In genomic region chr20:25249198-25249931, GRCh38 we compare ENCODE assay signal across 8 cellular contexts. TPM values are rescaled to one million over a fixed set of nuclear protein-coding genes. Genes with fewer than 3 reads are reported as not detected.
DNase-seq lines count a peak whose midpoint lies in the region; ATAC-seq, FAIRE-seq and TF ChIP-seq lines count a peak whose summit lies in the region.

No MANE protein-coding gene starts in this region.

- no peak for TF ChIP-seq CTCF in AG04450 (IDR thresholded peaks at IDR 0.05; ENCODE audit: low read depth, low read length)
- no peak for TF ChIP-seq CTCF in K562 (IDR thresholded peaks at IDR 0.05 in 2 of 3, conservative IDR thresholded peaks at IDR 0.05 in 1 of 3; ENCODE audit: insufficient read depth in 2 of 3, low read depth in 1 of 3, low read length in 3 of 3)
- no peak for TF ChIP-seq CTCF in lower lobe of right lung (IDR thresholded peaks at IDR 0.05)
- TF ChIP-seq CTCF in uterus (IDR thresholded peaks at IDR 0.05) = no peak

- H3K27ac ChIP-seq in AG04450 (ENCODE audit: low read depth, low read length) (no peak overlapping the region), HUES6 (ENCODE audit: low read depth, low read length) (no peak overlapping the region), K562 (ENCODE audit: extremely low read depth, low read depth, low read length) (no peak overlapping the region), lower lobe of right lung (no peak overlapping the region), uterus (peak overlapping the region; percentile 86 to 96)

- no peaks in the 10 kb centered on the region for H3K27me3 ChIP-seq in AG04450 (ENCODE audit: control insufficient read depth, insufficient read depth, low read length)
- peaks cover 15% of the 10 kb centered on the region; the same call in 1 of the 2 replicates for H3K27me3 ChIP-seq in HUES6 (ENCODE audit: control insufficient read depth, insufficient read depth, low read length)
- H3K27me3 ChIP-seq in K562 (ENCODE audit: control insufficient read depth in 2 of 2, insufficient read depth in 2 of 2, low read length in 2 of 2) = no peaks in the 10 kb centered on the region
- no peaks in the 10 kb centered on the region for H3K27me3 ChIP-seq in lower lobe of right lung (ENCODE audit: low read depth)
- no peaks in the 10 kb centered on the region for H3K27me3 ChIP-seq in uterus

- WGBS in K562 (ENCODE audit: insufficient coverage, low coverage, missing lambda C conversion rate) = 31% methylated on average over 5 of the region's 9 CpGs

- TF ChIP-seq RAD21 in K562 (CRISPR knock-in tag; conservative IDR thresholded peaks at IDR 0.05 in 1 of 2, IDR thresholded peaks at IDR 0.05 in 1 of 2) = no peak

- peaks cover 29% of the 10 kb centered on the region; the same call in 1 of the 2 replicates for H3K4me1 ChIP-seq in HUES6 (ENCODE audit: control insufficient read depth, insufficient read depth, low read length)
- peaks cover 10 to 21% of the 10 kb centered on the region in 2 experiments; a peak in 4 of 5 replicates for H3K4me1 ChIP-seq in K562 (replicated peaks in 1 of 2; ENCODE audit: control insufficient read depth in 2 of 2, insufficient read depth in 2 of 2, low read length in 2 of 2)
- peaks cover 38% of the 10 kb centered on the region for H3K4me1 ChIP-seq in lower lobe of right lung
- H3K4me1 ChIP-seq in uterus = peaks cover 0 to 18% of the 10 kb centered on the region in 2 donors

- POLR2A ChIA-PET in AG04450 (lab: Yijun Ruan, JAX) = interaction anchor here (1.1 kb wide), 2 partner anchors 54 to 63 kb away, joined by 3 to 4 read pairs; partner anchors contain the start of gene ENTPD6
- POLR2A ChIA-PET in K562 (lab: Yijun Ruan, JAX) = no interaction called here

- DNase-seq in AG04450 (ENCODE audit: low read depth, low spot score) (no peak), K562 (ENCODE audit: extremely low read depth in 1 of 4, low spot score in 3 of 4) (no peak), lower lobe of right lung (no peak), uterus (no peak), GF-D8 (lab: John Stamatoyannopoulos, UW) (no peak), KBM-7 (no peak)

- in situ Hi-C loops in K562 (cut with MboI) = no loop called here
- in situ Hi-C loops in KBM-7 (cut with MboI; ENCODE audit: low pct_unique_long_range_greater_than_20kb, low sequenced_read_pairs) = no loop called here

- H3K9me3 ChIP-seq in AG04450 (ENCODE audit: control insufficient read depth, insufficient read depth, low read length) = no peaks in the 10 kb centered on the region
- H3K9me3 ChIP-seq in HUES6 (ENCODE audit: control insufficient read depth, insufficient read depth, low read depth, low read length) = no peaks in the 10 kb centered on the region
- no peaks in the 10 kb centered on the region for H3K9me3 ChIP-seq in K562 (replicated peaks; ENCODE audit: control insufficient read depth, insufficient read depth, low read depth, low read length)
- no peaks in the 10 kb centered on the region for H3K9me3 ChIP-seq in lower lobe of right lung
- H3K9me3 ChIP-seq in uterus = no peaks in the 10 kb centered on the region

- TF ChIP-seq EP300 in K562 (IDR thresholded peaks at IDR 0.05; ENCODE audit: low read length) = no peak

- intact Hi-C loops in K562 (cut with micrococcal nuclease) = loop anchor here (5.0 kb wide), 1 partner anchor 52 kb away; the partner anchor contains the start of gene ENTPD6
- intact Hi-C loops in lower lobe of right lung (cut with DNase I) = no loop called here
- intact Hi-C loops in uterus (cut with DNase I; ENCODE audit: low total_unique reads) = no loop called here

- peak overlapping the region; percentile 89 for H3K4me3 ChIP-seq in AG04450 (ENCODE audit: low read depth, low read length)
- peak overlapping the region; percentile 90 for H3K4me3 ChIP-seq in HUES6 (ENCODE audit: low read depth, low read length)
- H3K4me3 ChIP-seq in K562 = peak overlapping the region; percentile 71
- peak overlapping the region; percentile 95 for H3K4me3 ChIP-seq in lower lobe of right lung
- H3K4me3 ChIP-seq in uterus = peak overlapping the region; percentile 60 to 89

- H3K79me2 ChIP-seq in K562 (ENCODE audit: control insufficient read depth, insufficient read depth, low read length) = peaks cover 22% of the 10 kb centered on the region

- TSS peak; percentile 55 for BruUV-seq in K562 (replicated peaks; lab: Mats Ljungman, UMichigan)

- no peak overlapping the region for H2AFZ ChIP-seq in K562 (ENCODE audit: low read depth, low read length)

- CTCF ChIA-PET in AG04450 (lab: Charles Lee) (interaction anchor here (3.3 kb wide), 1 partner anchor 255 kb away, joined by 17 read pairs; no protein-coding TSS in a partner anchor), K562 (lab: Yijun Ruan, JAX; ENCODE audit: low intra/inter-chr PET ratio) (no interaction called here)

- H3K36me3 ChIP-seq in HUES6 (ENCODE audit: control insufficient read depth, insufficient read depth, low read length) (peaks cover 6% of the 10 kb centered on the region), K562 (ENCODE audit: control insufficient read depth, insufficient read depth, low read length) (peaks cover 7% of the 10 kb centered on the region; the same call in 1 of the 3 replicates), lower lobe of right lung (no peaks in the 10 kb centered on the region), uterus (no peaks in the 10 kb centered on the region)

- ATAC-seq in K562 (no peak), lower lobe of right lung (no peak), GM19397 (IDR thresholded peaks at IDR 0.05; ENCODE audit: unreplicated experiment) (no peak)

- H3K9me1 ChIP-seq in K562 (ENCODE audit: control insufficient read depth, insufficient read depth, low read length) = no peaks in the 10 kb centered on the region

- peak overlapping the region; percentile 83 for H3K9ac ChIP-seq in HUES6 (ENCODE audit: low read length)
- H3K9ac ChIP-seq in K562 (ENCODE audit: insufficient read depth in 1 of 2, low read depth in 2 of 2, low read length in 2 of 2) = no peak overlapping the region

- TF ChIP-seq POLR2A in K562 (conservative IDR thresholded peaks at IDR 0.05) = no peak
- TF ChIP-seq POLR2A in uterus (IDR thresholded peaks at IDR 0.05) = no peak

- H3K4me2 ChIP-seq in K562 (ENCODE audit: insufficient read depth, low read length) = peak overlapping the region; percentile 81

- FAIRE-seq in K562 (lab: Jason Lieb, UNC) = no peak

- no peaks in the 10 kb centered on the region for H4K20me1 ChIP-seq in K562 (replicated peaks; ENCODE audit: control insufficient read depth, insufficient read depth, low read length)

TF ChIP-seq in K562, 482 proteins besides CTCF, POLR2A, EP300 and RAD21 (continues in another document):
- no peak for TF ChIP-seq ZNF699 (CRISPR knock-in tag; IDR thresholded peaks at IDR 0.05; ENCODE audit: insufficient replicate concordance)

RNA-seq across cellular contexts. Expression of gene PYGB, which starts 1.5 kb away (rescaled TPM):
- polyA plus RNA-seq in AG04450 (2011; rRNA removed) (43.2 and 60.0 TPM in 2 replicates), K562 (2011; rRNA removed) (7.3 and 8.2 TPM in 2 replicates), K562 (2014; fragmentation: Illumina TruSeq; extraction: Trizol) (10.2 and 11.3 TPM in 2 replicates), K562 (2014; fragmentation: Nextera tagmentation; extraction: Ambion mirVana) (under 1 TPM; 0.34 to 0.46 TPM), K562 (2014; rRNA removed) (12.3 and 16.0 TPM in 2 replicates)
- 70.7 and 104 TPM in 2 replicates for polyA minus RNA-seq in AG04450 (2011; rRNA and poly(A)+ RNA removed)
- total RNA-seq in K562 (2011; cell fraction: chromatin; rRNA removed; ENCODE audit: low replicate concordance) = 15.0 and 42.9 TPM in 2 replicates
- total RNA-seq in K562 (2011; cell fraction: nucleolus; rRNA removed) = 22.9 and 27.7 TPM in 2 replicates
- 11.8 and 15.2 TPM in 2 replicates for total RNA-seq in K562 (2011; cell fraction: nucleoplasm; rRNA removed)
- total RNA-seq in K562 (2014; rRNA removed) (12.4 and 13.0 TPM in 2 replicates), K562 (2014; rRNA removed; fragmentation: Illumina TruSeq; extraction: Trizol) (4.1 and 4.7 TPM in 2 replicates), K562 (2015; rRNA removed; fragmentation: Illumina TruSeq; extraction: Trizol) (9.8 and 10.8 TPM in 2 replicates), K562 (2021) (16.1 and 18.0 TPM in 2 replicates), lower lobe of right lung (57.5 TPM), uterus (10 to 100 TPM; 26.2 to 87.9 (median 49.8) TPM)
- 8.5 and 12.3 TPM in 2 replicates for polyA plus RNA-seq in K562 (2011; cell fraction: cytosol; rRNA removed)
- polyA plus RNA-seq in K562 (2011; cell fraction: nucleus; rRNA removed) = 42.5 and 55.1 TPM in 2 replicates
- polyA plus RNA-seq in K562 (2012) = 12.7 and 36.7 TPM in 2 replicates
- polyA minus RNA-seq in K562 (2011; rRNA and poly(A)+ RNA removed) = 5.7 and 8.6 TPM in 2 replicates
- polyA minus RNA-seq in K562 (2011; cell fraction: cytosol; rRNA and poly(A)+ RNA removed) = 8.7 and 9.1 TPM in 2 replicates
- polyA minus RNA-seq in K562 (2011; cell fraction: nucleus; rRNA and poly(A)+ RNA removed) = 11.4 and 14.6 TPM in 2 replicates

RNA-seq across cellular contexts. Expression of gene ENTPD6, which starts 53.9 kb away (rescaled TPM):
- polyA plus RNA-seq in AG04450 (2011; rRNA removed) (39.9 and 51.4 TPM in 2 replicates), K562 (2011; rRNA removed) (34.2 and 43.3 TPM in 2 replicates), K562 (2014; fragmentation: Illumina TruSeq; extraction: Trizol) (22.1 and 29.6 TPM in 2 replicates), K562 (2014; fragmentation: Nextera tagmentation; extraction: Ambion mirVana) (1 to 10 TPM in 1 of 2 experiments, under 1 TPM in 1; 0.82 to 1.5 TPM), K562 (2014; rRNA removed) (36.8 and 39.9 TPM in 2 replicates)
- 34.2 and 39.9 TPM in 2 replicates for polyA minus RNA-seq in AG04450 (2011; rRNA and poly(A)+ RNA removed)
- total RNA-seq in K562 (2011; cell fraction: chromatin; rRNA removed; ENCODE audit: low replicate concordance) = 56.6 and 135 TPM in 2 replicates
- total RNA-seq in K562 (2011; cell fraction: nucleolus; rRNA removed) = 102 and 113 TPM in 2 replicates
- 81.2 and 97.1 TPM in 2 replicates for total RNA-seq in K562 (2011; cell fraction: nucleoplasm; rRNA removed)
- total RNA-seq in K562 (2014; rRNA removed) (26.6 and 32.9 TPM in 2 replicates), K562 (2014; rRNA removed; fragmentation: Illumina TruSeq; extraction: Trizol) (12.7 and 13.8 TPM in 2 replicates), K562 (2015; rRNA removed; fragmentation: Illumina TruSeq; extraction: Trizol) (20.8 and 22.4 TPM in 2 replicates), K562 (2021) (33.0 and 35.9 TPM in 2 replicates), lower lobe of right lung (64.5 TPM), uterus (10 to 100 TPM; 20.7 to 47.2 (median 30.7) TPM)
- polyA plus RNA-seq in K562 (2011; cell fraction: cytosol; rRNA removed) = 45.3 and 53.6 TPM in 2 replicates
- polyA plus RNA-seq in K562 (2011; cell fraction: nucleus; rRNA removed) = 192 and 227 TPM in 2 replicates
- 30.6 and 41.1 TPM in 2 replicates for polyA plus RNA-seq in K562 (2012)
- 20.7 and 22.9 TPM in 2 replicates for polyA minus RNA-seq in K562 (2011; rRNA and poly(A)+ RNA removed)
- polyA minus RNA-seq in K562 (2011; cell fraction: cytosol; rRNA and poly(A)+ RNA removed) = 15.2 and 17.5 TPM in 2 replicates
- 27.6 and 47.0 TPM in 2 replicates for polyA minus RNA-seq in K562 (2011; cell fraction: nucleus; rRNA and poly(A)+ RNA removed)

Comparison
In these comparisons a context has a peak if more than half of its experiments do, and no peak if none do; other contexts are left out.
1. H3K27ac ChIP-seq: peak in uterus (2 of 2); none in AG04450 (single experiment), HUES6 (single experiment), K562 (single experiment) and lower lobe of right lung (single experiment).
2. Peak in every context shown above with its lines, with median percentiles within 50 percentile points of each other: H3K4me3 ChIP-seq.